Comparison of ENCODE assay signal across 15 cellular contexts in genomic region chr10:63120554-63120953, GRCh38. TPM values are rescaled to one million over a fixed set of nuclear protein-coding genes. Genes with fewer than 3 reads are reported as not detected.
DNase-seq lines count a peak whose midpoint lies in the region; ATAC-seq and TF ChIP-seq lines count a peak whose summit lies in the region.
"Had no signal": no experiment of that assay in that cellular context is flagged by ENCODE, and none has a peak within 500 bp of the region (broad histone marks: within the 10 kb centered on the region; RNA-seq: fewer than 3 reads in every experiment).

No MANE protein-coding gene starts in this region.

- peaks cover 22% of the 10 kb centered on the region for H3K4me1 ChIP-seq in osteoblast (ENCODE audit: insufficient read depth, low read length)
- H3K4me1 ChIP-seq: Caco-2 had no signal

- no peak overlapping the region for H3K27ac Mint-ChIP-seq in CD14-positive monocyte
- H3K27ac Mint-ChIP-seq: activated naive CD4-positive, alpha-beta T cell treated with anti-CD3 and anti-CD28 coated beads for 36 hours; T-helper 1 cell treated with Interleukin-12 subunit alpha and Interleukin-12 subunit beta and Interleukin-4 antibody, amounts not matched to agents 30 μg/mL and 1 μg/mL, for 36 hours had no signal

- H3K9me3 ChIP-seq in osteoblast (ENCODE audit: low read depth, low read length) = no peaks in the 10 kb centered on the region
- H3K9me3 ChIP-seq: gastrocnemius medialis had no signal

- no peaks in the 10 kb centered on the region for H3K27me3 ChIP-seq in osteoblast (ENCODE audit: insufficient read depth, low read length)
- H3K27me3 ChIP-seq: gastrocnemius medialis had no signal

- no peak overlapping the region for H2AFZ ChIP-seq in osteoblast (ENCODE audit: low read length)

- ATAC-seq in GM21390 (IDR thresholded peaks at IDR 0.05; ENCODE audit: unreplicated experiment) (no peak), HG03342 (IDR thresholded peaks at IDR 0.05; ENCODE audit: unreplicated experiment) (no peak)
- ATAC-seq: gastrocnemius medialis; stimulated activated naive CD8-positive, alpha-beta T cell treated with anti-CD3 and anti-CD28 coated beads, Interleukin-15, Interleukin-2, amounts not matched to agents 100 U/mL and 50 U/mL, for 24 hours had no signal

- H3K79me2 ChIP-seq in osteoblast (ENCODE audit: insufficient read depth, low read length) = no peaks in the 10 kb centered on the region

- peaks cover 2 to 10% (median 2%) of the 10 kb centered on the region in 3 donors for H3K27me3 Mint-ChIP-seq in CD14-positive monocyte (ENCODE audit: low read depth in 3 of 3)

- H3K36me3 Mint-ChIP-seq in CD14-positive monocyte = no peaks in the 10 kb centered on the region

- H3K9me3 Mint-ChIP-seq in CD14-positive monocyte = no peaks in the 10 kb centered on the region
- H3K9me3 Mint-ChIP-seq: activated naive CD4-positive, alpha-beta T cell treated with anti-CD3 and anti-CD28 coated beads for 36 hours; T-helper 1 cell treated with Interleukin-12 subunit alpha and Interleukin-12 subunit beta and Interleukin-4 antibody, amounts not matched to agents 30 μg/mL and 1 μg/mL, for 36 hours had no signal

- no peak overlapping the region for H3K4me3 Mint-ChIP-seq in CD14-positive monocyte
- H3K4me3 Mint-ChIP-seq: activated naive CD4-positive, alpha-beta T cell treated with anti-CD3 and anti-CD28 coated beads for 36 hours; T-helper 1 cell treated with Interleukin-12 subunit alpha and Interleukin-12 subunit beta and Interleukin-4 antibody, amounts not matched to agents 30 μg/mL and 1 μg/mL, for 36 hours had no signal

- H3K27ac ChIP-seq in osteoblast (ENCODE audit: low read depth, low read length) = peak overlapping the region; percentile 50
- H3K27ac ChIP-seq: gastrocnemius medialis had no signal

- peak; percentile 52 for DNase-seq in Daoy (ENCODE audit: low read depth)
- DNase-seq in NCI-H524 treated with DMSO at 0.1 percent for 48 hours (lab: John Stamatoyannopoulos, UW) = peak; percentile 77
- DNase-seq in fibroblast of the conjunctiva (ENCODE audit: low read depth) = peak; percentile 92
- peak; percentile 92 for DNase-seq in osteoblast (ENCODE audit: insufficient read length, low spot score, missing footprints)
- no peak for DNase-seq in CD14-positive monocyte (ENCODE audit: low spot score)
- DNase-seq in activated CD4-positive, alpha-beta T cell treated with anti-CD3 and anti-CD28 coated beads for 1 hour = no peak
- DNase-seq: activated naive CD4-positive, alpha-beta T cell treated with anti-CD3 and anti-CD28 coated beads for 36 hours; Caco-2; gastrocnemius medialis; left cardiac atrium; NCI-H2029 treated with DMSO at 0.1 percent for 48 hours; stimulated activated naive CD8-positive, alpha-beta T cell treated with anti-CD3 and anti-CD28 coated beads, Interleukin-15, Interleukin-2, amounts not matched to agents 100 U/mL and 50 U/mL, for 24 hours had no signal

- no peaks in the 10 kb centered on the region for H4K20me1 ChIP-seq in osteoblast (ENCODE audit: insufficient read depth, low read length)

- H3K4me3 ChIP-seq in osteoblast (ENCODE audit: insufficient read depth, low read length) = no peak overlapping the region
- H3K4me3 ChIP-seq: gastrocnemius medialis had no signal

- H3K4me2 ChIP-seq in osteoblast (ENCODE audit: insufficient read depth, low read length) = peak overlapping the region; percentile 34

- intact Hi-C loops in CD14-positive monocyte (cut with micrococcal nuclease) = no loop called here

- no peaks in the 10 kb centered on the region for H3K36me3 ChIP-seq in osteoblast (ENCODE audit: insufficient read depth, low read length)
- H3K36me3 ChIP-seq: gastrocnemius medialis had no signal

- peak; percentile 7 for TF ChIP-seq CTCF in osteoblast (IDR thresholded peaks at IDR 0.05; ENCODE audit: extremely low read depth, low read depth, low read length)
- TF ChIP-seq CTCF in CD14-positive monocyte (IDR thresholded peaks at IDR 0.05) = no peak

- H3K4me1 Mint-ChIP-seq in CD14-positive monocyte = peaks cover 1% of the 10 kb centered on the region

RNA-seq across cellular contexts. Expression of gene NRBF2, which starts 12.6 kb away (rescaled TPM):
- total RNA-seq in Daoy (2014; rRNA removed; shearing (Covaris generic)) = 13.0 and 16.5 TPM in 2 replicates
- total RNA-seq in osteoblast = 35.1 and 43.3 TPM in 2 replicates
- 10 to 100 TPM; 17.9 to 38.1 TPM for polyA plus RNA-seq in CD14-positive monocyte

Comparison
In these comparisons a context has a peak if more than half of its experiments do, and no peak if none do; other contexts are left out.
1. DNase-seq: peak in Daoy (single experiment), NCI-H524 treated with DMSO at 0.1 percent for 48 hours (single experiment), fibroblast of the conjunctiva (single experiment) and osteoblast (single experiment); none in CD14-positive monocyte (single experiment) and activated CD4-positive, alpha-beta T cell treated with anti-CD3 and anti-CD28 coated beads for 1 hour (single experiment).